2 cellular contexts compared by ENCODE assay signal in genomic region chr3:149401215-149401925, GRCh38.
TF ChIP-seq lines count a peak whose summit lies in the region.

No MANE protein-coding gene starts in this region.

TF ChIP-seq in A549, 52 proteins besides CTCF, POLR2A, EP300 and RAD21 (continues in another document):
- TF ChIP-seq EHF (CRISPR knock-in tag; IDR thresholded peaks at IDR 0.05) (peak; percentile 83; the same call in 1 of the 2 replicates), PBX3 (IDR thresholded peaks at IDR 0.05) (peak; percentile 65; the same call in 1 of the 2 replicates), HES2 (IDR thresholded peaks at IDR 0.05) (peak; percentile 86; the same call in 1 of the 2 replicates), GATA3 (IDR thresholded peaks at IDR 0.05; ENCODE audit: borderline replicate concordance) (peak; percentile 97), ZFP36 (IDR thresholded peaks at IDR 0.05; ENCODE audit: borderline replicate concordance, partially characterized antibody) (peak; percentile 55), RFX5 (IDR thresholded peaks at IDR 0.05) (no peak), HEYL (CRISPR knock-in tag; IDR thresholded peaks at IDR 0.05) (no peak), NFE2L2 (conservative IDR thresholded peaks at IDR 0.05; ENCODE audit: low read length) (no peak), ZC3H11A (IDR thresholded peaks at IDR 0.05) (no peak), EHMT2 (IDR thresholded peaks at IDR 0.05; ENCODE audit: low read depth) (no peak), SREBF2 (IDR thresholded peaks at IDR 0.05) (no peak), MAX (IDR thresholded peaks at IDR 0.05) (peak; percentile 80), HOXA7 (CRISPR knock-in tag; IDR thresholded peaks at IDR 0.05) (no peak), BHLHE40 (IDR thresholded peaks at IDR 0.05; ENCODE audit: low read depth, low read length) (no peak), SMC3 (IDR thresholded peaks at IDR 0.05) (peak; percentile 51; the same call in 2 of the 3 replicates), MAZ (IDR thresholded peaks at IDR 0.05; ENCODE audit: borderline replicate concordance, low read depth, low read length) (no peak), KDM5A (IDR thresholded peaks at IDR 0.05) (no peak), CEBPB (IDR thresholded peaks at IDR 0.05) (peak; percentile 97 to 99), CBX8 (IDR thresholded peaks at IDR 0.05) (no peak), CBX2 (IDR thresholded peaks at IDR 0.05; ENCODE audit: borderline replicate concordance, low read depth) (no peak), HMGXB4 (CRISPR knock-in tag; IDR thresholded peaks at IDR 0.05; ENCODE audit: borderline replicate concordance) (no peak), KDM1A (IDR thresholded peaks at IDR 0.05; ENCODE audit: low read depth) (no peak), CHD2 (IDR thresholded peaks at IDR 0.05; ENCODE audit: low read length, partially characterized antibody) (no peak), MYC (IDR thresholded peaks at IDR 0.05; ENCODE audit: borderline replicate concordance, low read length) (no peak; the same call in 1 of the 2 replicates), USF2 (IDR thresholded peaks at IDR 0.05) (no peak), FOSL2 (IDR thresholded peaks at IDR 0.05) (peak; percentile 89), FOSL2 (CRISPR knock-in tag; IDR thresholded peaks at IDR 0.05) (peak; percentile 97), CHD4 (IDR thresholded peaks at IDR 0.05; ENCODE audit: borderline replicate concordance) (no peak; the same call in 1 of the 2 replicates), PHF8 (IDR thresholded peaks at IDR 0.05; ENCODE audit: borderline replicate concordance, low read depth) (no peak), POLR2AphosphoS2 (conservative IDR thresholded peaks at IDR 0.05; ENCODE audit: low read length) (no peak), NPAS2 (CRISPR knock-in tag; IDR thresholded peaks at IDR 0.05; ENCODE audit: borderline replicate concordance) (no peak), MAFK (IDR thresholded peaks at IDR 0.05; ENCODE audit: partially characterized antibody) (peak; percentile 40), HOXB13 (CRISPR knock-in tag; IDR thresholded peaks at IDR 0.05; ENCODE audit: low read depth) (no peak), HDAC2 (IDR thresholded peaks at IDR 0.05) (no peak), NR3C1 (IDR thresholded peaks at IDR 0.05) (no peak), ESRRA (IDR thresholded peaks at IDR 0.05; ENCODE audit: borderline replicate concordance, low read length) (no peak), E2F6 (IDR thresholded peaks at IDR 0.05; ENCODE audit: borderline replicate concordance, low read depth) (no peak), ZSCAN20 (CRISPR knock-in tag; IDR thresholded peaks at IDR 0.05) (0 out of 2 replicates have a peak, but pooled peaks have one; percentile 9), HOXB5 (CRISPR knock-in tag; IDR thresholded peaks at IDR 0.05) (0 out of 2 replicates have a peak, but pooled peaks have one; percentile 38)

TF ChIP-seq in HepG2, 621 proteins besides CTCF, POLR2A, EP300 and RAD21 (continues in another document):
- TF ChIP-seq MEIS2 (CRISPR knock-in tag; IDR thresholded peaks at IDR 0.05) (0 out of 2 replicates have a peak, but pooled peaks have one; percentile 36), STAT6 (CRISPR knock-in tag; IDR thresholded peaks at IDR 0.05; ENCODE audit: borderline replicate concordance) (no peak; the same call in 1 of the 2 replicates), CBFB (CRISPR knock-in tag; IDR thresholded peaks at IDR 0.05) (peak; percentile 46; the same call in 1 of the 2 replicates), TFDP1 (CRISPR knock-in tag; IDR thresholded peaks at IDR 0.05; ENCODE audit: borderline replicate concordance) (peak; percentile 37; the same call in 1 of the 2 replicates), KLF11 (CRISPR knock-in tag; IDR thresholded peaks at IDR 0.05) (no peak), ZNF800 (CRISPR knock-in tag; IDR thresholded peaks at IDR 0.05) (peak; percentile 31; the same call in 1 of the 2 replicates), MIER2 (CRISPR knock-in tag; IDR thresholded peaks at IDR 0.05) (no peak), JUNB (CRISPR knock-in tag; IDR thresholded peaks at IDR 0.05; ENCODE audit: borderline replicate concordance) (peak; percentile 87; the same call in 1 of the 2 replicates), ARNT2 (CRISPR knock-in tag; IDR thresholded peaks at IDR 0.05; ENCODE audit: low read depth) (no peak), TCF7 (IDR thresholded peaks at IDR 0.05; ENCODE audit: low read depth) (peak; percentile 79), ZNF7 (CRISPR knock-in tag; IDR thresholded peaks at IDR 0.05) (peak; percentile 49; the same call in 1 of the 2 replicates), ZNF383 (CRISPR knock-in tag; IDR thresholded peaks at IDR 0.05; ENCODE audit: borderline replicate concordance) (no peak), ZNF318 (CRISPR knock-in tag; IDR thresholded peaks at IDR 0.05) (no peak), TBL1XR1 (IDR thresholded peaks at IDR 0.05; ENCODE audit: borderline replicate concordance, low read length, partially characterized antibody) (peak; percentile 91), ZNF83 (CRISPR knock-in tag; IDR thresholded peaks at IDR 0.05; ENCODE audit: borderline replicate concordance) (no peak), BCL6 (CRISPR knock-in tag; IDR thresholded peaks at IDR 0.05) (peak; percentile 90), ZBTB49 (CRISPR knock-in tag; IDR thresholded peaks at IDR 0.05; ENCODE audit: borderline replicate concordance) (no peak), SRSF1 (optimal IDR thresholded peaks at IDR 0.05; ENCODE audit: low read depth, low read length) (no peak), THAP9 (CRISPR knock-in tag; IDR thresholded peaks at IDR 0.05; ENCODE audit: borderline replicate concordance) (no peak), ZNF629 (CRISPR knock-in tag; conservative IDR thresholded peaks at IDR 0.05) (no peak), SIX4 (CRISPR knock-in tag; IDR thresholded peaks at IDR 0.05) (peak; percentile 78; the same call in 1 of the 2 replicates)
